Comparison of ENCODE assay signal across 8 cellular contexts in genomic region chr3:52245322-52246263, GRCh38. TPM values are rescaled to one million over a fixed set of nuclear protein-coding genes. Genes with fewer than 3 reads are reported as not detected.
DNase-seq lines count a peak whose midpoint lies in the region; ATAC-seq and TF ChIP-seq lines count a peak whose summit lies in the region.

A gene with protein sequence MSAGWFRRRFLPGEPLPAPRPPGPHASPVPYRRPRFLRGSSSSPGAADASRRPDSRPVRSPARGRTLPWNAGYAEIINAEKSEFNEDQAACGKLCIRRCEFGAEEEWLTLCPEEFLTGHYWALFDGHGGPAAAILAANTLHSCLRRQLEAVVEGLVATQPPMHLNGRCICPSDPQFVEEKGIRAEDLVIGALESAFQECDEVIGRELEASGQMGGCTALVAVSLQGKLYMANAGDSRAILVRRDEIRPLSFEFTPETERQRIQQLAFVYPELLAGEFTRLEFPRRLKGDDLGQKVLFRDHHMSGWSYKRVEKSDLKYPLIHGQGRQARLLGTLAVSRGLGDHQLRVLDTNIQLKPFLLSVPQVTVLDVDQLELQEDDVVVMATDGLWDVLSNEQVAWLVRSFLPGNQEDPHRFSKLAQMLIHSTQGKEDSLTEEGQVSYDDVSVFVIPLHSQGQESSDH (plus strand): TSS chr3:52245759. CDS start chr3:52245825, 66 bp downstream.

- DNase-seq in AG20443 (ENCODE audit: low spot score), result peak; percentile 86
- DNase-seq in GM20000 (ENCODE audit: low spot score), result peak; percentile 87
- peak in 1 of 2 donors; percentile 75 for DNase-seq in ascending aorta (ENCODE audit: low spot score in 2 of 2)
- DNase-seq in right atrium auricular region (ENCODE audit: low spot score), result no peak
- no peak for DNase-seq in renal cortical epithelial cell (ENCODE audit: low read depth)
- no peak for DNase-seq in NCI-H187 treated with DMSO at 0.1 percent for 48 hours (lab: John Stamatoyannopoulos, UW)
- no peak for DNase-seq in NCI-H524 treated with DMSO at 0.1 percent for 48 hours (lab: John Stamatoyannopoulos, UW)

- intact Hi-C loops in ascending aorta (cut with DNase I), result no loop called here

- H3K27ac ChIP-seq in ascending aorta, result peak within 1 kb of the TSS; percentile 89 to 91
- H3K27ac ChIP-seq in right atrium auricular region, result peak within 1 kb of the TSS; percentile 81 to 86

- no peaks in the 10 kb centered on the region for H3K27me3 ChIP-seq in ascending aorta
- no peaks in the 10 kb centered on the region for H3K27me3 ChIP-seq in right atrium auricular region

- H3K36me3 ChIP-seq in ascending aorta (peaks cover 5 to 14% of the 10 kb centered on the region in 2 donors), right atrium auricular region (peaks cover 8% of the 10 kb centered on the region)

- H3K9me3 ChIP-seq in ascending aorta, result no peaks in the 10 kb centered on the region
- H3K9me3 ChIP-seq in right atrium auricular region, result no peaks in the 10 kb centered on the region

- H3K4me1 ChIP-seq in ascending aorta (peaks cover 0 to 14% of the 10 kb centered on the region in 2 donors), right atrium auricular region (peaks cover 0 to 36% of the 10 kb centered on the region in 2 donors)

- no peak for TF ChIP-seq CTCF in GM20000 (IDR thresholded peaks at IDR 0.05; ENCODE audit: extremely low read depth, missing control alignments)
- peak in 1 of 3 experiments; percentile 9 for TF ChIP-seq CTCF in ascending aorta (IDR thresholded peaks at IDR 0.05)
- TF ChIP-seq CTCF in right atrium auricular region (IDR thresholded peaks at IDR 0.05), result no peak

- peak; percentile 61 for ATAC-seq in SK-N-SH treated with all-trans-retinoic acid at 6 μM for 48 hours

- H3K4me3 ChIP-seq in ascending aorta (peak within 1 kb of the TSS; percentile 65 to 75), right atrium auricular region (peak within 1 kb of the TSS; percentile 61 to 65)

TF ChIP-seq in SK-N-SH treated with all-trans-retinoic acid at 6 μM for 48 hours, 23 proteins besides CTCF, POLR2A, EP300 and RAD21:
- TF ChIP-seq ESRRG (CRISPR knock-in tag; IDR thresholded peaks at IDR 0.05) (no peak), SNAI2 (CRISPR knock-in tag; IDR thresholded peaks at IDR 0.05) (peak; percentile 73; the same call in 1 of the 2 replicates), ZNF8 (CRISPR knock-in tag; IDR thresholded peaks at IDR 0.05) (no peak), CSDC2 (CRISPR knock-in tag; IDR thresholded peaks at IDR 0.05) (peak; percentile 44; the same call in 1 of the 2 replicates), ZC3H10 (CRISPR knock-in tag; IDR thresholded peaks at IDR 0.05) (no peak)
- TF ChIP-seq, protein P1, sequence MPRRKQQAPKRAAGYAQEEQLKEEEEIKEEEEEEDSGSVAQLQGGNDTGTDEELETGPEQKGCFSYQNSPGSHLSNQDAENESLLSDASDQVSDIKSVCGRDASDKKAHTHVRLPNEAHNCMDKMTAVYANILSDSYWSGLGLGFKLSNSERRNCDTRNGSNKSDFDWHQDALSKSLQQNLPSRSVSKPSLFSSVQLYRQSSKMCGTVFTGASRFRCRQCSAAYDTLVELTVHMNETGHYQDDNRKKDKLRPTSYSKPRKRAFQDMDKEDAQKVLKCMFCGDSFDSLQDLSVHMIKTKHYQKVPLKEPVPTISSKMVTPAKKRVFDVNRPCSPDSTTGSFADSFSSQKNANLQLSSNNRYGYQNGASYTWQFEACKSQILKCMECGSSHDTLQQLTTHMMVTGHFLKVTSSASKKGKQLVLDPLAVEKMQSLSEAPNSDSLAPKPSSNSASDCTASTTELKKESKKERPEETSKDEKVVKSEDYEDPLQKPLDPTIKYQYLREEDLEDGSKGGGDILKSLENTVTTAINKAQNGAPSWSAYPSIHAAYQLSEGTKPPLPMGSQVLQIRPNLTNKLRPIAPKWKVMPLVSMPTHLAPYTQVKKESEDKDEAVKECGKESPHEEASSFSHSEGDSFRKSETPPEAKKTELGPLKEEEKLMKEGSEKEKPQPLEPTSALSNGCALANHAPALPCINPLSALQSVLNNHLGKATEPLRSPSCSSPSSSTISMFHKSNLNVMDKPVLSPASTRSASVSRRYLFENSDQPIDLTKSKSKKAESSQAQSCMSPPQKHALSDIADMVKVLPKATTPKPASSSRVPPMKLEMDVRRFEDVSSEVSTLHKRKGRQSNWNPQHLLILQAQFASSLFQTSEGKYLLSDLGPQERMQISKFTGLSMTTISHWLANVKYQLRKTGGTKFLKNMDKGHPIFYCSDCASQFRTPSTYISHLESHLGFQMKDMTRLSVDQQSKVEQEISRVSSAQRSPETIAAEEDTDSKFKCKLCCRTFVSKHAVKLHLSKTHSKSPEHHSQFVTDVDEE (CRISPR knock-in tag; IDR thresholded peaks at IDR 0.05), result peak; percentile 28; the same call in 1 of the 2 replicates

RNA-seq across cellular contexts. Expression of the gene that starts here (rescaled TPM):
- total RNA-seq in ascending aorta (20.3 TPM), right atrium auricular region (1 to 10 TPM; 5.7 to 8.1 TPM), renal cortical epithelial cell (14.8 and 18.3 TPM in 2 replicates)

Comparison
In these comparisons a context has a peak if more than half of its experiments do, and no peak if none do; other contexts are left out.
1. DNase-seq: peak in AG20443 (single experiment) and GM20000 (single experiment); none in right atrium auricular region (single experiment), renal cortical epithelial cell (single experiment), NCI-H187 treated with DMSO at 0.1 percent for 48 hours (single experiment) and NCI-H524 treated with DMSO at 0.1 percent for 48 hours (single experiment).